In genomic region chr11:67482736-67483497, GRCh38 we compare ENCODE assay signal across 1 cellular context.
A peak's percentile ranks its signal among the peaks of the same experiment; 100 is the strongest.
TF ChIP-seq lines count a peak whose summit lies in the region.

Gene AIP (plus strand): TSS chr11:67483026. CDS start chr11:67483159, 133 bp downstream.

TF ChIP-seq in HepG2, 621 proteins besides CTCF, POLR2A, EP300 and RAD21 (continued from another document and continues in another):
- TF ChIP-seq HMGXB3 (CRISPR knock-in tag; IDR thresholded peaks at IDR 0.05; ENCODE audit: borderline replicate concordance) (peak; percentile 98), ZSCAN22 (CRISPR knock-in tag; IDR thresholded peaks at IDR 0.05) (peak; percentile 84; the same call in 1 of the 2 replicates), ZNF547 (CRISPR knock-in tag; IDR thresholded peaks at IDR 0.05) (peak; percentile 99), ZSCAN5A (CRISPR knock-in tag; IDR thresholded peaks at IDR 0.05; ENCODE audit: borderline replicate concordance) (peak; percentile 96), ZFP82 (CRISPR knock-in tag; IDR thresholded peaks at IDR 0.05; ENCODE audit: borderline replicate concordance) (peak; percentile 87), ELK4 (CRISPR knock-in tag; IDR thresholded peaks at IDR 0.05; ENCODE audit: borderline replicate concordance) (no peak; the same call in 1 of the 2 replicates), PRMT3 (CRISPR knock-in tag; IDR thresholded peaks at IDR 0.05; ENCODE audit: borderline replicate concordance, low read depth) (peak; percentile 70; the same call in 1 of the 2 replicates), PCBP2 (optimal IDR thresholded peaks at IDR 0.05; ENCODE audit: low read depth, low read length, poor library complexity, severe bottlenecking) (no peak), CEBPZ (IDR thresholded peaks at IDR 0.05; ENCODE audit: low read length) (no peak), SALL1 (CRISPR knock-in tag; IDR thresholded peaks at IDR 0.05) (peak; percentile 97), ZBTB7A (CRISPR knock-in tag; IDR thresholded peaks at IDR 0.05) (peak; percentile 89), GLMP (CRISPR knock-in tag; IDR thresholded peaks at IDR 0.05; ENCODE audit: borderline replicate concordance) (no peak), MBNL3 (CRISPR knock-in tag; conservative IDR thresholded peaks at IDR 0.05) (no peak), ZNF580 (CRISPR knock-in tag; IDR thresholded peaks at IDR 0.05; ENCODE audit: borderline replicate concordance, low read depth) (peak; percentile 97), ZFX (CRISPR knock-in tag; IDR thresholded peaks at IDR 0.05; ENCODE audit: low read depth) (peak; percentile 88), SATB2 (CRISPR knock-in tag; IDR thresholded peaks at IDR 0.05) (peak; percentile 95), CEBPG (CRISPR knock-in tag; IDR thresholded peaks at IDR 0.05) (no peak; the same call in 1 of the 2 replicates), ZBTB38 (CRISPR knock-in tag; IDR thresholded peaks at IDR 0.05) (peak; percentile 95), HNRNPLL (IDR thresholded peaks at IDR 0.05; ENCODE audit: low read depth, low read length, poor library complexity, severe bottlenecking) (peak; percentile 54), GMEB2 (CRISPR knock-in tag; IDR thresholded peaks at IDR 0.05; ENCODE audit: low read depth) (0 out of 2 replicates have a peak, but pooled peaks have one; percentile 28), KLF12 (CRISPR knock-in tag; IDR thresholded peaks at IDR 0.05; ENCODE audit: borderline replicate concordance) (peak; percentile 49; the same call in 1 of the 2 replicates), SALL2 (CRISPR knock-in tag; IDR thresholded peaks at IDR 0.05) (peak; percentile 80), CEBPB (IDR thresholded peaks at IDR 0.05; ENCODE audit: borderline replicate concordance, low read depth, low read length) (no peak), SOX13 (IDR thresholded peaks at IDR 0.05) (no peak), SOX13 (CRISPR knock-in tag; conservative IDR thresholded peaks at IDR 0.05 in 1 of 2, IDR thresholded peaks at IDR 0.05 in 1 of 2) (peak in 1 of 2 experiments; percentile 30; a peak in 1 of 4 replicates), ZBTB8A (CRISPR knock-in tag; IDR thresholded peaks at IDR 0.05; ENCODE audit: borderline replicate concordance, low read depth) (no peak), YY1 (IDR thresholded peaks at IDR 0.05; ENCODE audit: insufficient read depth, insufficient replicate concordance, low read depth, low read length) (peak; percentile 100), NFRKB (IDR thresholded peaks at IDR 0.05) (0 out of 2 replicates have a peak, but pooled peaks have one; percentile 4), NFE2L1 (CRISPR knock-in tag; IDR thresholded peaks at IDR 0.05; ENCODE audit: borderline replicate concordance) (no peak; the same call in 1 of the 2 replicates), ZUFSP (CRISPR knock-in tag; IDR thresholded peaks at IDR 0.05; ENCODE audit: borderline replicate concordance) (no peak), ATF7-NPFF (CRISPR knock-in tag; IDR thresholded peaks at IDR 0.05; ENCODE audit: low read depth) (peak; percentile 95), ZNF160 (CRISPR knock-in tag; IDR thresholded peaks at IDR 0.05) (peak; percentile 79), SNAI1 (CRISPR knock-in tag; IDR thresholded peaks at IDR 0.05; ENCODE audit: borderline replicate concordance) (peak; percentile 89), ZHX1 (CRISPR knock-in tag; IDR thresholded peaks at IDR 0.05; ENCODE audit: low read depth) (peak; percentile 93), HOMEZ (CRISPR knock-in tag; IDR thresholded peaks at IDR 0.05; ENCODE audit: low read depth) (peak; percentile 82), ARID2 (CRISPR knock-in tag; IDR thresholded peaks at IDR 0.05; ENCODE audit: borderline replicate concordance) (peak; percentile 99), ZNF337 (CRISPR knock-in tag; IDR thresholded peaks at IDR 0.05; ENCODE audit: borderline replicate concordance, low read depth) (peak; percentile 84; the same call in 1 of the 2 replicates), ZNF569 (CRISPR knock-in tag; IDR thresholded peaks at IDR 0.05; ENCODE audit: borderline replicate concordance) (no peak; the same call in 1 of the 2 replicates), AGO2 (optimal IDR thresholded peaks at IDR 0.05; ENCODE audit: low read depth, low read length) (no peak)
